In the genomic region with DNA sequence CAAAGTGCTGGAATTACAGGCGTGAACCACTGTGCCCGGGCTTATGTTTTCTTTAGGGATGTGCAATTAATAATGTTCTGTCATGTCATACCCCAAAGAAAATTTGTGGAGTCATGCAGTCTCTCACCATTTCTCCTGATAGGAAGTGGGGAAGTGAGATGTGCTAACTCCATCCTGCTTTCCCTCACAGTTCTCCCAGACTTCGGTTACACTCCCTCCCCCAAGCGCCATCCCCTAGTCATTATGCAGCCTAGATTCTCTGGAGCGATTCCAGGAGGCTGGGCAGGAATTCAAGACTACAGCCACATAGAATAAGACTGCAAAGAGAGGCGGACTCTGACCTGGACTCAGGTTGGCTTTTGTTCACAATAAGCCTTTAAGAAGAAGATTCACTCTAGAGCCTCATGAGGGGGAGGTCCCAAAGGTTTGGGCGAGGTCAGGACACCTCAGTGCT, we compare ENCODE assay signal across 9 cellular contexts.
A peak's percentile ranks its signal among the peaks of the same experiment; 100 is the strongest.
DNase-seq lines count a peak whose midpoint lies in the region; TF ChIP-seq lines count a peak whose summit lies in the region.
"Had no signal": no experiment of that assay in that cellular context is flagged by ENCODE, and none has a peak within 500 bp of the region (broad histone marks: within the 10 kb centered on the region; RNA-seq: fewer than 3 reads in every experiment).

No MANE protein-coding gene starts in this region.

- H3K27me3 ChIP-seq in AG04450 (ENCODE audit: control insufficient read depth, insufficient read depth, low read length) = no peaks in the 10 kb centered on the region
- H3K27me3 ChIP-seq in MG63 = no peaks in the 10 kb centered on the region
- no peaks in the 10 kb centered on the region for H3K27me3 ChIP-seq in suprapubic skin

- no peak overlapping the region for H3K27ac ChIP-seq in AG04450 (ENCODE audit: low read depth, low read length)
- H3K27ac ChIP-seq in suprapubic skin = no peak overlapping the region

- POLR2A ChIA-PET in AG04450 (lab: Yijun Ruan, JAX) = interaction anchor here (0.6 kb wide), 1 partner anchor 95 kb away, joined by 3 read pairs; no protein-coding TSS in a partner anchor

- CTCF ChIA-PET in AG04450 (lab: Charles Lee) = interaction anchor here (0.9 kb wide), 1 partner anchor 523 kb away, joined by 3 read pairs; no protein-coding TSS in a partner anchor

- TF ChIP-seq POLR2A in suprapubic skin (IDR thresholded peaks at IDR 0.05) = no peak

- peak; percentile 24 for DNase-seq in AG04450 (ENCODE audit: low read depth, low spot score)
- peak; percentile 12 for DNase-seq in MG63
- peak; percentile 79 to 95 for DNase-seq in cardiac fibroblast (ENCODE audit: low read depth in 2 of 2)
- DNase-seq in medulla oblongata (ENCODE audit: extremely low spot score) = peak; percentile 77
- no peak for DNase-seq in suprapubic skin (ENCODE audit: low spot score in 2 of 2)
- no peak for DNase-seq in 8988T
- no peak for DNase-seq in NCI-H774 (lab: John Stamatoyannopoulos, UW)
- no peak for DNase-seq in NCI-H526 (lab: John Stamatoyannopoulos, UW)
- DNase-seq: activated T-cell treated with anti-CD3 and anti-CD28 coated beads, Interleukin-2, amount 50 U/mL, for 1 hour had no signal

- TF ChIP-seq CTCF in AG04450 (IDR thresholded peaks at IDR 0.05; ENCODE audit: low read depth, low read length) = no peak
- TF ChIP-seq CTCF in cardiac fibroblast (IDR thresholded peaks at IDR 0.05; ENCODE audit: low read depth, low read length) = no peak
- TF ChIP-seq CTCF in suprapubic skin (IDR thresholded peaks at IDR 0.05) = no peak

- 68% methylated on average over 7 of the region's 7 CpGs for WGBS in suprapubic skin

- no peak for TF ChIP-seq EP300 in suprapubic skin (IDR thresholded peaks at IDR 0.05)

- H3K4me3 ChIP-seq in AG04450 (ENCODE audit: low read depth, low read length) (no peak overlapping the region), MG63 (no peak overlapping the region), cardiac fibroblast (replicated peaks in 1 of 2; ENCODE audit: low read depth in 2 of 2, low read length in 2 of 2) (no peak overlapping the region), suprapubic skin (no peak overlapping the region)

- no peaks in the 10 kb centered on the region for H3K9me3 ChIP-seq in AG04450 (ENCODE audit: control insufficient read depth, insufficient read depth, low read length)
- no peaks in the 10 kb centered on the region for H3K9me3 ChIP-seq in MG63
- no peaks in the 10 kb centered on the region for H3K9me3 ChIP-seq in suprapubic skin

- no peaks in the 10 kb centered on the region for H3K36me3 ChIP-seq in MG63
- no peaks in the 10 kb centered on the region for H3K36me3 ChIP-seq in suprapubic skin

- no peaks in the 10 kb centered on the region for H3K4me1 ChIP-seq in suprapubic skin

Comparison
In these comparisons a context has a peak if more than half of its experiments do, and no peak if none do; other contexts are left out.
1. DNase-seq: peak in AG04450 (single experiment), MG63 (single experiment), cardiac fibroblast (2 of 2) and medulla oblongata (single experiment); none in suprapubic skin (0 of 2), 8988T (single experiment), NCI-H774 (single experiment) and NCI-H526 (0 of 2).